Comparison of ENCODE assay signal across 8 cellular contexts in the genomic region with DNA sequence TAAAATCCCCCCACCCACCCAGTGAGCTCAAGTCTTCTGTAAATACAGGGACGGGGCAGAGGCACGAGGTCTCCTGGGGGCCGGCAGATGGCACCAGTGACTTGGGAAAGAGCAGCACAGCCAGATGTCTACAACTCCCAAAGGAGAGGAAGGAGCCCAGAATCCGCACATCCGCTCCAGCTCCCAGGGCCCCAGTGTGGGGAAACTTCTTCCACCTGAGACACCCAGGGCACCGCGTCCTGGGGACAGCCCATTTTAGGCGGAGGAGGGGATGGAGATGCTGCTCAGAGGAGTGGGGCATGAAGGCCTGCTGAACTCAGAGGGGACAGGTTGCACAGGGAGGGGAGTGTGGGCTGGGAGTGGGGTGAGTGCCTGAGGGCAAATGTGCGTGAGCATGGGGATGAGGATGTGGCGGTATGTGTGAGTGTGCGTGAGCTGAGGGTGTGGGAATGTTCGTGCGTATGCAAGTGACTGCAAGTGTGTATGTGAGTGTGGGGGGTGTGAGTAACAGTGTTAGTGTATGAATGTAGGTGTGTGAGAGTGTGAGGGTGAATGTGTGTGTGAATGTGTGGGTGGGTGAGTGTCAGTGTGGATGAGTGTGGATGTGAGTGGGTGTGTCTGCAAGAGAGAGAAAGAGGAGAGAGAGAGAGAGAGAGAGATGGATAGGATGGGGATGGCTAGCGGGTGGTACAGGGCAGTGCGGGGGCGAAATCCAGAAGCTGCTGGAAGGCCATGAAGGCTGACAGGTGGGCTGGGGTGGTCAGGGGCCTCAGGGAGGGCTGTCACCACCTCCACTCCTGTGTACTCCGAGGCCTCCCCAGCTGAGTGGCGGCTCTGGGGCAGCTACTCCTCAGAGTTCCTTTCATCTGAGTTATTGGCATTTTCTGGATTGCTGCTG.
DNase-seq lines count a peak whose midpoint lies in the region; ATAC-seq lines count a peak whose summit lies in the region.

No MANE protein-coding gene starts in this region.

- POLR2A ChIA-PET in activated CD4-positive, alpha-beta T cell treated with anti-CD3 and anti-CD28 coated beads for 36 hours (lab: Charles Lee) = no interaction called here

- peaks cover 23% of the 10 kb centered on the region for H3K27me3 Mint-ChIP-seq in activated CD4-positive, alpha-beta T cell treated with anti-CD3 and anti-CD28 coated beads for 36 hours

- no peaks in the 10 kb centered on the region for H3K4me1 Mint-ChIP-seq in activated CD4-positive, alpha-beta T cell treated with anti-CD3 and anti-CD28 coated beads for 36 hours

- DNase-seq in activated CD4-positive, alpha-beta T cell treated with anti-CD3 and anti-CD28 coated beads for 36 hours = peak; percentile 47
- DNase-seq in activated CD4-positive, alpha-beta T cell treated with anti-CD3 and anti-CD28 coated beads, Interleukin-2, amount 50 U/mL, for 4 hours = no peak
- DNase-seq in NCI-H146 treated with DMSO at 0.1 percent for 48 hours (lab: John Stamatoyannopoulos, UW; ENCODE audit: unreplicated experiment) = peak; percentile 7
- peak; percentile 66 for DNase-seq in amniotic epithelial cell (ENCODE audit: low read depth)
- peak; percentile 76 for DNase-seq in kidney tubule cell (ENCODE audit: low spot score)
- DNase-seq in cortex of kidney (lab: John Stamatoyannopoulos, UW) = no peak

- intact Hi-C loops in activated CD4-positive, alpha-beta T cell treated with anti-CD3 and anti-CD28 coated beads for 36 hours (cut with DNase I, micrococcal nuclease) = no loop called here

- no peak overlapping the region for H3K4me3 Mint-ChIP-seq in activated CD4-positive, alpha-beta T cell treated with anti-CD3 and anti-CD28 coated beads for 36 hours

- H3K36me3 Mint-ChIP-seq in activated CD4-positive, alpha-beta T cell treated with anti-CD3 and anti-CD28 coated beads for 36 hours (ENCODE audit: low read depth) = no peaks in the 10 kb centered on the region

- no peak overlapping the region for H3K27ac Mint-ChIP-seq in activated CD4-positive, alpha-beta T cell treated with anti-CD3 and anti-CD28 coated beads for 36 hours

- no peaks in the 10 kb centered on the region for H3K9me3 Mint-ChIP-seq in activated CD4-positive, alpha-beta T cell treated with anti-CD3 and anti-CD28 coated beads for 36 hours (ENCODE audit: low read depth)

- CTCF ChIA-PET in activated CD4-positive, alpha-beta T cell treated with anti-CD3 and anti-CD28 coated beads for 36 hours (lab: Charles Lee) = interaction anchor here (0.6 to 11.8 kb wide), 4 partner anchors 26 to 343 kb away, joined by 3 to 279 read pairs (median 4); no protein-coding TSS in a partner anchor

- no peak for ATAC-seq in activated CD4-positive, alpha-beta T cell treated with anti-CD3 and anti-CD28 coated beads for 36 hours
- ATAC-seq in GM21825 (IDR thresholded peaks at IDR 0.05; ENCODE audit: unreplicated experiment) (no peak), GM21526 (IDR thresholded peaks at IDR 0.05; ENCODE audit: low FRiP score, unreplicated experiment) (no peak)

Comparison
In these comparisons a context has a peak if more than half of its experiments do, and no peak if none do; other contexts are left out.
1. DNase-seq: peak in activated CD4-positive, alpha-beta T cell treated with anti-CD3 and anti-CD28 coated beads for 36 hours (single experiment), NCI-H146 treated with DMSO at 0.1 percent for 48 hours (single experiment), amniotic epithelial cell (single experiment) and kidney tubule cell (single experiment); none in activated CD4-positive, alpha-beta T cell treated with anti-CD3 and anti-CD28 coated beads, Interleukin-2, amount 50 U/mL, for 4 hours (0 of 2) and cortex of kidney (single experiment).